In the genomic region with DNA sequence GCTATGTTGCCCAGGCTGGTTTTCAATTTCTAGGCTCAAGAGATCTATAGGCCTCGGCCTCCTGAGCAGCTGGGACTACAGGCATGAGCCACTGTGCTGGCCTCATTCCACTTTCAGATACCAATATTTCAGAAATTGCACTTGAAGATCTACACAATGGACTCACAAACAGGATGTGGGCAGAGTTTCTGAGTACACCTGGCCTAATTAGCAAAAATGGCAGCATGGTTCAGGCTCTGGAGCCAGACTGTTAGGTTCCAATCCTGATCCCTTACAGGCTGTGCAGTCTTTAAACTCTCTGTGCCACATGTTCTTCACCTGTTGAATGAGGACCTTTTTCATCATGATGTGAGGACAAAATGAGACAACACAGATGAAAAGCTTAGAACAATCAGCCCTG, we compare ENCODE assay signal across 18 cellular contexts. TPM values are rescaled to one million over a fixed set of nuclear protein-coding genes. Genes with fewer than 3 reads are reported as not detected.
DNase-seq lines count a peak whose midpoint lies in the region; ATAC-seq, FAIRE-seq and TF ChIP-seq lines count a peak whose summit lies in the region.
"Had no signal": no experiment of that assay in that cellular context is flagged by ENCODE, and none has a peak within 500 bp of the region (broad histone marks: within the 10 kb centered on the region; RNA-seq: fewer than 3 reads in every experiment).

No MANE protein-coding gene starts in this region.

- peak overlapping the region; percentile 19 for H3K27ac Mint-ChIP-seq in activated CD4-positive, alpha-beta T cell treated with anti-CD3 and anti-CD28 coated beads for 36 hours
- H3K27ac Mint-ChIP-seq in central memory CD8-positive, alpha-beta T cell (ENCODE audit: low read depth) = peak overlapping the region; percentile 32
- H3K27ac Mint-ChIP-seq: endodermal cell had no signal

- POLR2A ChIA-PET in activated CD4-positive, alpha-beta T cell treated with anti-CD3 and anti-CD28 coated beads for 36 hours (lab: Charles Lee) = no interaction called here

- peak; percentile 78 for FAIRE-seq in GM12891 (lab: Jason Lieb, UNC)
- FAIRE-seq: A204.1 had no signal

- no peaks in the 10 kb centered on the region for H3K9me3 Mint-ChIP-seq in activated CD4-positive, alpha-beta T cell treated with anti-CD3 and anti-CD28 coated beads for 36 hours (ENCODE audit: low read depth)
- H3K9me3 Mint-ChIP-seq in central memory CD8-positive, alpha-beta T cell = no peaks in the 10 kb centered on the region
- H3K9me3 Mint-ChIP-seq: endodermal cell, nephron progenitor cell had no signal

- CTCF ChIA-PET in activated CD4-positive, alpha-beta T cell treated with anti-CD3 and anti-CD28 coated beads for 36 hours (lab: Charles Lee) = interaction anchor here (0.9 to 2.0 kb wide), 8 partner anchors 9 to 194 kb away, joined by 3 to 9 read pairs (median 4); no protein-coding TSS in a partner anchor

- DNase-seq in activated CD4-positive, alpha-beta T cell treated with anti-CD3 and anti-CD28 coated beads for 36 hours = no peak
- DNase-seq in activated CD4-positive, alpha-beta T cell treated with anti-CD3 and anti-CD28 coated beads for 48 hours = no peak
- DNase-seq in GM12891 (ENCODE audit: insufficient read length, low spot score) = no peak
- DNase-seq in NCI-H510A treated with DMSO at 0.1 percent for 48 hours (lab: John Stamatoyannopoulos, UW) = peak; percentile 45
- DNase-seq in central memory CD8-positive, alpha-beta T cell (ENCODE audit: low spot score in 2 of 2) = no peak
- DNase-seq in NCI-H1417 treated with DMSO at 0.1 percent for 48 hours (lab: John Stamatoyannopoulos, UW) = no peak
- DNase-seq: activated naive CD4-positive, alpha-beta T cell treated with anti-CD3 and anti-CD28 coated beads, Interleukin-2, amount 50 U/mL, for 16 hours; endodermal cell; GM23248; lower lobe of right lung; nephron progenitor cell; SIG-M5; stimulated activated CD4-positive, alpha-beta T cell treated with anti-CD3 and anti-CD28 coated beads, Interleukin-15, amount 100 ng/mL, for 24 hours; substantia nigra; T1000 had no signal

- ATAC-seq in activated CD4-positive, alpha-beta T cell treated with anti-CD3 and anti-CD28 coated beads for 36 hours = peak; percentile 33
- no peak for ATAC-seq in central memory CD8-positive, alpha-beta T cell (replicated peaks; ENCODE audit: extremely low read depth, poor library complexity, severe bottlenecking)
- ATAC-seq in GM18520 (IDR thresholded peaks at IDR 0.05; ENCODE audit: unreplicated experiment) (no peak), HG03097 (IDR thresholded peaks at IDR 0.05; ENCODE audit: low FRiP score, unreplicated experiment) (no peak)
- ATAC-seq: lower lobe of right lung had no signal

- no peaks in the 10 kb centered on the region for H3K27me3 Mint-ChIP-seq in activated CD4-positive, alpha-beta T cell treated with anti-CD3 and anti-CD28 coated beads for 36 hours
- H3K27me3 Mint-ChIP-seq in central memory CD8-positive, alpha-beta T cell = no peaks in the 10 kb centered on the region

- intact Hi-C loops in activated CD4-positive, alpha-beta T cell treated with anti-CD3 and anti-CD28 coated beads for 36 hours (cut with DNase I, micrococcal nuclease) = loop anchor here in 1 of 2 experiments (2.0 kb wide), 1 partner anchor 23 kb away; no protein-coding TSS in a partner anchor

- no peak overlapping the region for H3K4me3 Mint-ChIP-seq in activated CD4-positive, alpha-beta T cell treated with anti-CD3 and anti-CD28 coated beads for 36 hours
- H3K4me3 Mint-ChIP-seq in central memory CD8-positive, alpha-beta T cell = no peak overlapping the region
- H3K4me3 Mint-ChIP-seq: endodermal cell, nephron progenitor cell had no signal

- TF ChIP-seq POLR2A in GM12891 (IDR thresholded peaks at IDR 0.05; ENCODE audit: low read depth, low read length) = no peak

- peaks cover 33% of the 10 kb centered on the region for H3K4me1 Mint-ChIP-seq in activated CD4-positive, alpha-beta T cell treated with anti-CD3 and anti-CD28 coated beads for 36 hours
- H3K4me1 Mint-ChIP-seq in central memory CD8-positive, alpha-beta T cell = peaks cover 21% of the 10 kb centered on the region
- H3K4me1 Mint-ChIP-seq: endodermal cell had no signal

- H3K36me3 Mint-ChIP-seq in activated CD4-positive, alpha-beta T cell treated with anti-CD3 and anti-CD28 coated beads for 36 hours (ENCODE audit: low read depth) = peaks cover 25% of the 10 kb centered on the region
- peaks cover 4% of the 10 kb centered on the region for H3K36me3 Mint-ChIP-seq in central memory CD8-positive, alpha-beta T cell (ENCODE audit: insufficient read depth)

TF ChIP-seq in GM12891, 5 proteins besides CTCF, POLR2A, EP300 and RAD21:
- TF ChIP-seq SPI1 (IDR thresholded peaks at IDR 0.05; ENCODE audit: low read depth, low read length) (0 out of 2 replicates have a peak, but pooled peaks have one; percentile 2), PAX5 (IDR thresholded peaks at IDR 0.05; ENCODE audit: insufficient read depth, low read length, severe bottlenecking) (no peak)

RNA-seq across cellular contexts. Expression of gene RNF157, which starts 32.2 kb away (rescaled TPM):
- 10 to 100 TPM; 24.0 to 39.4 TPM for total RNA-seq in activated CD4-positive, alpha-beta T cell treated with anti-CD3 and anti-CD28 coated beads for 36 hours
- polyA plus RNA-seq in GM12891 (2012; ENCODE audit: low read depth, missing spikeins) = 0.47 TPM

RNA-seq across cellular contexts. Expression of gene UBALD2, which starts 57.0 kb away (rescaled TPM):
- 100 to 1,000 TPM; 299 to 639 TPM for total RNA-seq in activated CD4-positive, alpha-beta T cell treated with anti-CD3 and anti-CD28 coated beads for 36 hours
- polyA plus RNA-seq in GM12891 (2012; ENCODE audit: low read depth, missing spikeins) = 86.1 TPM
